9 cellular contexts compared by ENCODE assay signal in genomic region chr2:231614559-231615057, GRCh38. TPM values are rescaled to one million over a fixed set of nuclear protein-coding genes. Genes with fewer than 3 reads are reported as not detected.
DNase-seq lines count a peak whose midpoint lies in the region; ATAC-seq and TF ChIP-seq lines count a peak whose summit lies in the region.
"Had no signal": no experiment of that assay in that cellular context is flagged by ENCODE, and none has a peak within 500 bp of the region (broad histone marks: within the 10 kb centered on the region; RNA-seq: fewer than 3 reads in every experiment).

No MANE protein-coding gene starts in this region.

- H2AFZ ChIP-seq in neuron (ENCODE audit: low read depth, low read length), result peak overlapping the region; percentile 91

- H3K9me3 ChIP-seq in neuron (ENCODE audit: low read length), result no peaks in the 10 kb centered on the region
- no peaks in the 10 kb centered on the region for H3K9me3 ChIP-seq in transverse colon

- peak overlapping the region; percentile 93 to 98 (median 94) for H3K27ac ChIP-seq in transverse colon

- in situ Hi-C loops in transverse colon (cut with MboI; ENCODE audit: low pct_ligation_motif_present in 1 of 4, low pct_unique_long_range_greater_than_20kb in 1 of 4, low sequenced_read_pairs in 3 of 4), result loop anchor here (5.0 to 10.0 kb wide), 4 partner anchors 50 to 63 kb away; no protein-coding TSS in a partner anchor

- H3K4me3 ChIP-seq in GM12864 (ENCODE audit: low read depth, low read length) (peak overlapping the region; percentile 53), epithelial cell of proximal tubule (ENCODE audit: low read depth, low read length) (peak overlapping the region; percentile 53), neuron (ENCODE audit: low read length) (peak overlapping the region; percentile 51), transverse colon (peak overlapping the region; percentile 19 to 50 (median 30))

- ATAC-seq in HG03103 (IDR thresholded peaks at IDR 0.05; ENCODE audit: low read depth, unreplicated experiment) (peak; percentile 2), HG02970 (IDR thresholded peaks at IDR 0.05; ENCODE audit: low FRiP score, unreplicated experiment) (no peak)

- H3K27me3 ChIP-seq in neuron (ENCODE audit: insufficient read depth, low read length), result no peaks in the 10 kb centered on the region
- no peaks in the 10 kb centered on the region for H3K27me3 ChIP-seq in transverse colon

- no peak for TF ChIP-seq CTCF in GM12864 (IDR thresholded peaks at IDR 0.05; ENCODE audit: low read depth, low read length, missing control alignments)
- no peak for TF ChIP-seq CTCF in epithelial cell of proximal tubule (conservative IDR thresholded peaks at IDR 0.05; ENCODE audit: low read depth, low read length)
- TF ChIP-seq CTCF in transverse colon (IDR thresholded peaks at IDR 0.05), result no peak

- DNase-seq in GM12864 (ENCODE audit: low read depth), result no peak
- peak; percentile 64 for DNase-seq in activated CD4-positive, alpha-beta T cell treated with anti-CD3 and anti-CD28 coated beads for 48 hours
- DNase-seq in epithelial cell of proximal tubule (ENCODE audit: low read depth), result no peak
- DNase-seq in transverse colon, result no peak
- no peak for DNase-seq in islet precursor cell

- intact Hi-C loops in transverse colon (cut with DNase I; ENCODE audit: low total_unique reads), result no loop called here

- no peaks in the 10 kb centered on the region for H3K36me3 ChIP-seq in neuron (ENCODE audit: insufficient read depth, low read length)
- no peaks in the 10 kb centered on the region for H3K36me3 ChIP-seq in transverse colon

- WGBS in transverse colon (ENCODE audit: low coverage in 1 of 2), 2 donors, result 3% methylated on average over 38 of the region's 46 CpGs; no CpG with 5 or more reads in 1 of the 2 donors

- H3K4me1 ChIP-seq in neuron (ENCODE audit: insufficient read depth, low read length) (peaks cover 18% of the 10 kb centered on the region), transverse colon (peaks cover 30 to 64% (median 55%) of the 10 kb centered on the region in 4 donors)

- TF ChIP-seq EP300 in transverse colon (IDR thresholded peaks at IDR 0.05; ENCODE audit: low read depth), result no peak

- peak; percentile 16 for TF ChIP-seq POLR2A in transverse colon (IDR thresholded peaks at IDR 0.05)

RNA-seq across cellular contexts. Expression of gene TEX44, which starts 21.9 kb away (rescaled TPM):
- total RNA-seq in epithelial cell of proximal tubule (not detected in 2 replicates), transverse colon (not detected)
- total RNA-seq: T-helper 1 cell treated with Interleukin-12 subunit alpha and Interleukin-12 subunit beta and Interleukin-4 antibody, amounts not matched to agents 30 ng/mL and 1 ng/mL, for 36 hours had no signal
